In genomic region chr7:107944776-107945175, GRCh38 we compare ENCODE assay signal across 23 cellular contexts. TPM values are rescaled to one million over a fixed set of nuclear protein-coding genes. Genes with fewer than 3 reads are reported as not detected.
"Had no signal": no experiment of that assay in that cellular context is flagged by ENCODE, and none has a peak within 500 bp of the region (broad histone marks: within the 10 kb centered on the region; RNA-seq: fewer than 3 reads in every experiment).

No MANE protein-coding gene starts in this region.

- H3K27ac Mint-ChIP-seq: activated CD8-positive, alpha-beta T cell treated with anti-CD3 and anti-CD28 coated beads, Interleukin-2, amount 10 ng/mL, durations not matched to agents 7 days and 5 days; activated naive CD4-positive, alpha-beta T cell treated with anti-CD3 and anti-CD28 coated beads, Interleukin-2, amount 50 U/mL, for 24 hours; naive B cell; neural progenitor cell had no signal

- H3K4me1 Mint-ChIP-seq: activated naive CD4-positive, alpha-beta T cell treated with anti-CD3 and anti-CD28 coated beads, Interleukin-2, amount 50 U/mL, for 24 hours; naive B cell had no signal

- H3K9me3 Mint-ChIP-seq: activated naive CD4-positive, alpha-beta T cell treated with anti-CD3 and anti-CD28 coated beads, Interleukin-2, amount 50 U/mL, for 24 hours; naive B cell; neural progenitor cell had no signal

- H3K27me3 Mint-ChIP-seq: activated naive CD4-positive, alpha-beta T cell treated with anti-CD3 and anti-CD28 coated beads, Interleukin-2, amount 50 U/mL, for 24 hours had no signal

- H3K9me3 ChIP-seq: body of pancreas, gastrocnemius medialis, right atrium auricular region, tibial artery had no signal

- H3K36me3 ChIP-seq: cardiac muscle cell had no signal

- H3K4me3 ChIP-seq: body of pancreas, cardiac muscle cell, gastrocnemius medialis, neural progenitor cell, right atrium auricular region, tibial artery had no signal

- DNase-seq: activated CD4-positive, alpha-beta T cell treated with anti-CD3 and anti-CD28 coated beads, Interleukin-2, amount 50 U/mL, for 1 hour; activated CD4-positive, CD25-positive, alpha-beta regulatory T cell treated with anti-CD3 and anti-CD28 coated beads, Interleukin-2, amount 50 U/mL, for 72 hours; activated CD8-positive, alpha-beta T cell treated with anti-CD3 and anti-CD28 coated beads, Interleukin-2, amount 10 ng/mL, durations not matched to agents 7 days and 5 days; activated gamma-delta T cell treated with Interleukin-2 at 50 U/mL for 16 hours; anterior cingulate cortex; body of pancreas; effector CD4-positive, alpha-beta T cell; erythroblast; gastrocnemius medialis; head of caudate nucleus; hypothalamus; left ventricle myocardium superior; mammary epithelial cell; naive B cell; stimulated activated CD4-positive, alpha-beta T cell treated with anti-CD3 and anti-CD28 coated beads, Interleukin-4, amount 100 ng/mL, for 24 hours; stimulated activated naive CD4-positive, alpha-beta T cell treated with Interleukin-2 at 50 U/mL for 16 hours; T-helper 2 cell; tibial artery had no signal

- H3K27me3 ChIP-seq: body of pancreas, cardiac muscle cell, gastrocnemius medialis, neural progenitor cell, right atrium auricular region, tibial artery had no signal

- H3K4me3 Mint-ChIP-seq: activated CD8-positive, alpha-beta T cell treated with anti-CD3 and anti-CD28 coated beads, Interleukin-2, amount 10 ng/mL, durations not matched to agents 7 days and 5 days; activated naive CD4-positive, alpha-beta T cell treated with anti-CD3 and anti-CD28 coated beads, Interleukin-2, amount 50 U/mL, for 24 hours; naive B cell; neural progenitor cell had no signal

- H3K27ac ChIP-seq: body of pancreas, cardiac muscle cell, neural progenitor cell, tibial artery, VCaP had no signal

- ATAC-seq: activated CD8-positive, alpha-beta T cell treated with anti-CD3 and anti-CD28 coated beads, Interleukin-2, amount 10 ng/mL, durations not matched to agents 7 days and 5 days; body of pancreas; gastrocnemius medialis; left ventricle myocardium superior had no signal

RNA-seq across cellular contexts. Expression of gene LAMB1, which starts 58.2 kb away (rescaled TPM):
- total RNA-seq: activated CD8-positive, alpha-beta T cell treated with anti-CD3 and anti-CD28 coated beads, Interleukin-2, amount 10 ng/mL, durations not matched to agents 7 days and 5 days had no signal
